Comparison of ENCODE assay signal across 20 cellular contexts in genomic region chr9:85114799-85115198, GRCh38.
"Had no signal": no experiment of that assay in that cellular context is flagged by ENCODE, and none has a peak within 500 bp of the region (broad histone marks: within the 10 kb centered on the region; RNA-seq: fewer than 3 reads in every experiment).

No MANE protein-coding gene starts in this region.

- H3K9me3 Mint-ChIP-seq: activated B cell treated with CpG ODN at 0.5 μM for 24 hours; activated naive CD4-positive, alpha-beta T cell treated with anti-CD3 and anti-CD28 coated beads, Interleukin-2, amount 50 U/mL, for 72 hours; brain; dendritic cell treated with granulocyte-macrophage colony-stimulating factor and Interleukin-4, amounts not matched to agents 40 ng/mL and 50 ng/mL, for 4 days; effector memory CD8-positive, alpha-beta T cell; natural killer cell treated with Interleukin-12 subunit alpha and Interleukin-12 subunit beta and Interleukin-15 and Interleukin-18, amount 100 ng/mL, for 72 hours; stimulated activated effector memory CD8-positive, alpha-beta T cell treated with anti-CD3 and anti-CD28 coated beads, Interleukin-12 subunit alpha, Interleukin-12 subunit beta, amount 100 ng/mL, for 72 hours; T-helper 2 cell treated with Interferon-gamma antibody and Interleukin-4, amounts not matched to agents 5 μg/mL and 100 μg/mL, for 36 hours had no signal

- H3K4me3 ChIP-seq: hepatocyte, thoracic aorta, upper lobe of right lung had no signal

- H3K9me3 ChIP-seq: thoracic aorta, upper lobe of right lung had no signal

- H3K27me3 Mint-ChIP-seq: brain; dendritic cell treated with granulocyte-macrophage colony-stimulating factor and Interleukin-4, amounts not matched to agents 40 ng/mL and 50 ng/mL, for 4 days had no signal

- H3K27ac Mint-ChIP-seq: activated B cell treated with CpG ODN at 0.5 μM for 24 hours; activated CD8-positive, alpha-beta T cell treated with anti-CD3 and anti-CD28 coated beads, Interleukin-2, amount 10 ng/mL, durations not matched to agents 7 days and 5 days; activated naive CD4-positive, alpha-beta T cell treated with anti-CD3 and anti-CD28 coated beads, Interleukin-2, amount 50 U/mL, for 72 hours; brain; dendritic cell treated with granulocyte-macrophage colony-stimulating factor and Interleukin-4, amounts not matched to agents 40 ng/mL and 50 ng/mL, for 4 days; effector memory CD8-positive, alpha-beta T cell; natural killer cell treated with Interleukin-12 subunit alpha and Interleukin-12 subunit beta and Interleukin-15 and Interleukin-18, amount 100 ng/mL, for 72 hours; stimulated activated effector memory CD8-positive, alpha-beta T cell treated with anti-CD3 and anti-CD28 coated beads, Interleukin-12 subunit alpha, Interleukin-12 subunit beta, amount 100 ng/mL, for 72 hours; T-helper 2 cell treated with Interferon-gamma antibody and Interleukin-4, amounts not matched to agents 5 μg/mL and 100 μg/mL, for 36 hours had no signal

- H3K4me1 Mint-ChIP-seq: activated B cell treated with CpG ODN at 0.5 μM for 24 hours; stimulated activated effector memory CD8-positive, alpha-beta T cell treated with anti-CD3 and anti-CD28 coated beads, Interleukin-12 subunit alpha, Interleukin-12 subunit beta, amount 100 ng/mL, for 72 hours had no signal

- DNase-seq: activated B cell treated with CpG ODN at 0.5 μM for 24 hours; activated CD4-positive, alpha-beta T cell treated with anti-CD3 and anti-CD28 coated beads for 48 hours; activated CD8-positive, alpha-beta memory T cell treated with anti-CD3 and anti-CD28 coated beads, Interleukin-2, amount 50 U/mL, for 4 hours; activated CD8-positive, alpha-beta T cell treated with anti-CD3 and anti-CD28 coated beads, Interleukin-2, amount 10 ng/mL, durations not matched to agents 7 days and 5 days; activated effector memory CD4-positive, alpha-beta T cell treated with anti-CD3 and anti-CD28 coated beads, Interleukin-2, amount 50 U/mL, for 16 hours; activated T-cell treated with anti-CD3 and anti-CD28 coated beads, Interleukin-2, amount 50 U/mL, for 48 hours; cerebellar nuclear complex; effector memory CD8-positive, alpha-beta T cell; kidney glomerular epithelial cell; retina; stimulated activated CD4-positive, alpha-beta T cell treated with anti-CD3 and anti-CD28 coated beads, Interleukin-12 subunit alpha, Interleukin-12 subunit beta, amount 100 ng/mL, for 4 hours; upper lobe of right lung had no signal

- H3K27ac ChIP-seq: hepatocyte, thoracic aorta, upper lobe of right lung had no signal

- H3K4me1 ChIP-seq: upper lobe of right lung had no signal

- H3K36me3 ChIP-seq: thoracic aorta, upper lobe of right lung had no signal

- H3K36me3 Mint-ChIP-seq: activated naive CD4-positive, alpha-beta T cell treated with anti-CD3 and anti-CD28 coated beads, Interleukin-2, amount 50 U/mL, for 72 hours; brain; natural killer cell treated with Interleukin-12 subunit alpha and Interleukin-12 subunit beta and Interleukin-15 and Interleukin-18, amount 100 ng/mL, for 72 hours; stimulated activated effector memory CD8-positive, alpha-beta T cell treated with anti-CD3 and anti-CD28 coated beads, Interleukin-12 subunit alpha, Interleukin-12 subunit beta, amount 100 ng/mL, for 72 hours had no signal

- H3K27me3 ChIP-seq: hepatocyte, upper lobe of right lung had no signal

- H3K4me3 Mint-ChIP-seq: activated B cell treated with CpG ODN at 0.5 μM for 24 hours; activated CD8-positive, alpha-beta T cell treated with anti-CD3 and anti-CD28 coated beads, Interleukin-2, amount 10 ng/mL, durations not matched to agents 7 days and 5 days; brain; dendritic cell treated with granulocyte-macrophage colony-stimulating factor and Interleukin-4, amounts not matched to agents 40 ng/mL and 50 ng/mL, for 4 days; effector memory CD8-positive, alpha-beta T cell; natural killer cell treated with Interleukin-12 subunit alpha and Interleukin-12 subunit beta and Interleukin-15 and Interleukin-18, amount 100 ng/mL, for 72 hours; stimulated activated effector memory CD8-positive, alpha-beta T cell treated with anti-CD3 and anti-CD28 coated beads, Interleukin-12 subunit alpha, Interleukin-12 subunit beta, amount 100 ng/mL, for 72 hours; T-helper 2 cell treated with Interferon-gamma antibody and Interleukin-4, amounts not matched to agents 5 μg/mL and 100 μg/mL, for 36 hours had no signal
